In the genomic region with DNA sequence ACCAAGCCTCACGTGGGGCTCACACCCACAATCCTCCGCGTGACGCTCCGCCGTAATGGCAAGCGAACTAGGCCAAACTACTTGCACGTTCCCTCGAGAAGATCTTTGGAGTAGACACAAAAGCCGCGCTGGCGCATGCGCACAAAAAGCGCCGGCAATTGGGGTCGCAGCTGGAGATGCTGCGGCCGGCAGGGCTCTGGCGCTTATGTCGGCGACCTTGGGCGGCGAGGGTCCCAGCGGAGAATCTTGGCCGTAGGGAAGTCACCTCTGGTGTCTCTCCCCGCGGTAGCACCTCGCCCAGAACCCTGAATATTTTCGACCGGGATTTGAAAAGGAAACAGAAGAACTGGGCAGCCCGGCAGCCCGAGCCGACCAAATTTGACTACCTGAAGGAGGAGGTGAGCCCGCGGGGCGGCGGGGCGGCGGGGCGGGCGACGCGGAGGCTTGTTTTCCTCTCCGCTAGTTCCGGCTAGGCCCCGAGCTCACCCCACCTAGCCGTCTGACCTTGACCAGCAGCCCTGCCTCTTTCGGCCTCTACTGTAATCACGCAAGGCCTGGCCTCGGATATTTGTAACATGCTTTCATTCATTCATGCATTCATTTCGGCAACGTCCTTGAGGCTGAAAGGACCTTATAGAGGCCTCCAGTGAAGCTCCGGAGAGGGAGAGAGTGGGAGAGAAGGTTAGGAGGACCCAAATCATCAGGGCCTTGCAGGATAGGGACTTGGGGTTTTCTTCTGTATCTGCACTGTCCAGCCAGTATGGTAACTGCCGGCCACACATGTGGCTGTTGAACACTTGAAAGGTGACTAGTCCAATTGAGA, we compare ENCODE assay signal across 8 cellular contexts. TPM values are rescaled to one million over a fixed set of nuclear protein-coding genes. Genes with fewer than 3 reads are reported as not detected.
DNase-seq lines count a peak whose midpoint lies in the region; ATAC-seq and TF ChIP-seq lines count a peak whose summit lies in the region.

A gene with protein sequence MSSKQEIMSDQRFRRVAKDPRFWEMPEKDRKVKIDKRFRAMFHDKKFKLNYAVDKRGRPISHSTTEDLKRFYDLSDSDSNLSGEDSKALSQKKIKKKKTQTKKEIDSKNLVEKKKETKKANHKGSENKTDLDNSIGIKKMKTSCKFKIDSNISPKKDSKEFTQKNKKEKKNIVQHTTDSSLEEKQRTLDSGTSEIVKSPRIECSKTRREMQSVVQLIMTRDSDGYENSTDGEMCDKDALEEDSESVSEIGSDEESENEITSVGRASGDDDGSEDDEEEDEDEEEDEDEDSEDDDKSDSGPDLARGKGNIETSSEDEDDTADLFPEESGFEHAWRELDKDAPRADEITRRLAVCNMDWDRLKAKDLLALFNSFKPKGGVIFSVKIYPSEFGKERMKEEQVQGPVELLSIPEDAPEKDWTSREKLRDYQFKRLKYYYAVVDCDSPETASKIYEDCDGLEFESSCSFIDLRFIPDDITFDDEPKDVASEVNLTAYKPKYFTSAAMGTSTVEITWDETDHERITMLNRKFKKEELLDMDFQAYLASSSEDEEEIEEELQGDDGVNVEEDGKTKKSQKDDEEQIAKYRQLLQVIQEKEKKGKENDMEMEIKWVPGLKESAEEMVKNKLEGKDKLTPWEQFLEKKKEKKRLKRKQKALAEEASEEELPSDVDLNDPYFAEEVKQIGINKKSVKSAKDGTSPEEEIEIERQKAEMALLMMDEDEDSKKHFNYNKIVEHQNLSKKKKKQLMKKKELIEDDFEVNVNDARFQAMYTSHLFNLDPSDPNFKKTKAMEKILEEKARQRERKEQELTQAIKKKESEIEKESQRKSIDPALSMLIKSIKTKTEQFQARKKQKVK (minus strand): TSS at position 27 of the 823 bp plus-strand sequence. CDS start 1,779 bp downstream, outside the sequence.
A gene with protein sequence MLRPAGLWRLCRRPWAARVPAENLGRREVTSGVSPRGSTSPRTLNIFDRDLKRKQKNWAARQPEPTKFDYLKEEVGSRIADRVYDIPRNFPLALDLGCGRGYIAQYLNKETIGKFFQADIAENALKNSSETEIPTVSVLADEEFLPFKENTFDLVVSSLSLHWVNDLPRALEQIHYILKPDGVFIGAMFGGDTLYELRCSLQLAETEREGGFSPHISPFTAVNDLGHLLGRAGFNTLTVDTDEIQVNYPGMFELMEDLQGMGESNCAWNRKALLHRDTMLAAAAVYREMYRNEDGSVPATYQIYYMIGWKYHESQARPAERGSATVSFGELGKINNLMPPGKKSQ (plus strand): TSS at position 136 of the 823 bp plus-strand sequence. CDS start 41 bp downstream, at position 177.

- H3K9me3 Mint-ChIP-seq in activated naive CD4-positive, alpha-beta T cell treated with anti-CD3 and anti-CD28 coated beads for 36 hours: no peaks in the 10 kb centered on the region

- DNase-seq in GM03348 (ENCODE audit: low spot score): peak; percentile 96
- DNase-seq in HFF-Myc (ENCODE audit: extremely low read depth, low read depth): peak; percentile 92
- DNase-seq in NAMALWA (ENCODE audit: low spot score): peak; percentile 99
- peak; percentile 99 for DNase-seq in SK-N-DZ (ENCODE audit: low spot score)
- DNase-seq in activated naive CD4-positive, alpha-beta T cell treated with anti-CD3 and anti-CD28 coated beads for 36 hours: peak; percentile 96
- DNase-seq in substantia nigra (lab: John Stamatoyannopoulos, UW): peak; percentile 58 to 96 (median 88)

- peak within 1 kb of the TSS; percentile 95 for H3K27ac Mint-ChIP-seq in activated naive CD4-positive, alpha-beta T cell treated with anti-CD3 and anti-CD28 coated beads for 36 hours

- no peaks in the 10 kb centered on the region for H3K27me3 ChIP-seq in gastroesophageal sphincter
- no peaks in the 10 kb centered on the region for H3K27me3 ChIP-seq in neutrophil

- CTCF ChIA-PET in activated naive CD4-positive, alpha-beta T cell treated with anti-CD3 and anti-CD28 coated beads for 36 hours (lab: Charles Lee): interaction anchor here (1.7 to 3.4 kb wide), 2 partner anchors 13 to 33 kb away, joined by 6 to 16 read pairs; no protein-coding TSS in a partner anchor

- TF ChIP-seq EP300 in gastroesophageal sphincter (IDR thresholded peaks at IDR 0.05): no peak

- H3K4me3 Mint-ChIP-seq in activated naive CD4-positive, alpha-beta T cell treated with anti-CD3 and anti-CD28 coated beads for 36 hours: peak within 1 kb of the TSS; percentile 99

- TF ChIP-seq CTCF in HFF-Myc (IDR thresholded peaks at IDR 0.05; ENCODE audit: low read depth, low read length, missing control alignments): no peak
- no peak for TF ChIP-seq CTCF in gastroesophageal sphincter (IDR thresholded peaks at IDR 0.05)
- TF ChIP-seq CTCF in neutrophil (IDR thresholded peaks at IDR 0.05): no peak

- H3K27ac ChIP-seq in gastroesophageal sphincter (peak within 1 kb of the TSS; percentile 82 to 91 (median 88)), neutrophil (peak within 1 kb of the TSS; percentile 88), substantia nigra (ENCODE audit: low read depth, low read length, poor library complexity, severe bottlenecking) (peak within 1 kb of the TSS; percentile 71)

- 0 to 1% methylated on average over 3 to 39 of the region's 54 CpGs for WGBS in gastroesophageal sphincter (ENCODE audit: low coverage in 1 of 2), 2 donors

- TF ChIP-seq POLR2A in gastroesophageal sphincter (IDR thresholded peaks at IDR 0.05): peak; percentile 34 to 53

- H3K9me3 ChIP-seq in gastroesophageal sphincter: no peaks in the 10 kb centered on the region
- no peaks in the 10 kb centered on the region for H3K9me3 ChIP-seq in neutrophil

- H3K4me3 ChIP-seq in HFF-Myc (replicated peaks; ENCODE audit: low read depth, low read length): peak within 1 kb of the TSS; percentile 65
- H3K4me3 ChIP-seq in gastroesophageal sphincter: peak within 1 kb of the TSS; percentile 68 to 96
- H3K4me3 ChIP-seq in neutrophil (ENCODE audit: low read depth in 1 of 2, low read length in 1 of 2): peak within 1 kb of the TSS; percentile 69 to 85

- ATAC-seq in gastroesophageal sphincter: peak; percentile 94

- H3K27me3 Mint-ChIP-seq in activated naive CD4-positive, alpha-beta T cell treated with anti-CD3 and anti-CD28 coated beads for 36 hours (ENCODE audit: low read depth): no peaks in the 10 kb centered on the region

- H3K4me1 ChIP-seq in gastroesophageal sphincter: peaks cover 4 to 49% (median 7%) of the 10 kb centered on the region in 3 donors
- peaks cover 32 to 34% of the 10 kb centered on the region in 2 experiments for H3K4me1 ChIP-seq in neutrophil (ENCODE audit: control insufficient read depth in 1 of 2, insufficient read depth in 1 of 2, low read depth in 1 of 2, low read length in 1 of 2)

- peaks cover 36% of the 10 kb centered on the region for H3K36me3 Mint-ChIP-seq in activated naive CD4-positive, alpha-beta T cell treated with anti-CD3 and anti-CD28 coated beads for 36 hours (ENCODE audit: low read depth)

- intact Hi-C loops in activated naive CD4-positive, alpha-beta T cell treated with anti-CD3 and anti-CD28 coated beads for 36 hours (cut with micrococcal nuclease): loop anchor here (1.0 to 10.0 kb wide), 8 partner anchors 8 to 1890 kb away; a partner anchor contains a TSS

- peaks cover 0 to 41% of the 10 kb centered on the region in 2 donors for H3K36me3 ChIP-seq in gastroesophageal sphincter
- peaks cover 7% of the 10 kb centered on the region for H3K36me3 ChIP-seq in neutrophil

- peaks cover 48% of the 10 kb centered on the region for H3K4me1 Mint-ChIP-seq in activated naive CD4-positive, alpha-beta T cell treated with anti-CD3 and anti-CD28 coated beads for 36 hours (ENCODE audit: low read depth)

RNA-seq across cellular contexts. Expression of the first gene that starts in this region (rescaled TPM):
- polyA plus RNA-seq in SK-N-DZ (2014; cell fraction: cytosol; rRNA removed): 13.6 and 18.4 TPM in 2 replicates
- polyA plus RNA-seq in SK-N-DZ (2014; cell fraction: nucleus; rRNA removed): 15.4 and 16.8 TPM in 2 replicates
- 10 to 100 TPM; 14.5 TPM for total RNA-seq in activated naive CD4-positive, alpha-beta T cell treated with anti-CD3 and anti-CD28 coated beads for 36 hours
- 10 to 100 TPM; 12.8 to 16.2 (median 14.6) TPM for total RNA-seq in gastroesophageal sphincter

RNA-seq across cellular contexts. Expression of the second gene that starts in this region (rescaled TPM):
- polyA plus RNA-seq in SK-N-DZ (2014; cell fraction: cytosol; rRNA removed): 22.0 and 26.1 TPM in 2 replicates
- 31.4 and 35.5 TPM in 2 replicates for polyA plus RNA-seq in SK-N-DZ (2014; cell fraction: nucleus; rRNA removed)
- total RNA-seq in activated naive CD4-positive, alpha-beta T cell treated with anti-CD3 and anti-CD28 coated beads for 36 hours: 10 to 100 TPM; 27.4 to 28.1 TPM
- 10 to 100 TPM; 11.3 to 38.8 (median 13.8) TPM for total RNA-seq in gastroesophageal sphincter

Comparison
In these comparisons a context has a peak if more than half of its experiments do, and no peak if none do; other contexts are left out.
1. Peak in every context shown above with its lines: DNase-seq, ATAC-seq, H3K4me3 ChIP-seq and H3K27ac ChIP-seq.